Comparison of ENCODE assay signal across 15 cellular contexts in genomic region chr5:142097681-142098080, GRCh38. TPM values are rescaled to one million over a fixed set of nuclear protein-coding genes. Genes with fewer than 3 reads are reported as not detected.
DNase-seq lines count a peak whose midpoint lies in the region; ATAC-seq and TF ChIP-seq lines count a peak whose summit lies in the region.
"Had no signal": no experiment of that assay in that cellular context is flagged by ENCODE, and none has a peak within 500 bp of the region (broad histone marks: within the 10 kb centered on the region; RNA-seq: fewer than 3 reads in every experiment).

No MANE protein-coding gene starts in this region.

- H3K4me1 ChIP-seq in trophoblast cell (ENCODE audit: control insufficient read depth in 1 of 2, insufficient read depth in 2 of 2, low read length in 2 of 2) (peaks cover 3% of the 10 kb centered on the region in 2 experiments), OCI-LY7 (ENCODE audit: insufficient read depth, low read length, poor library complexity, severe bottlenecking) (no peaks in the 10 kb centered on the region)

- H2AFZ ChIP-seq in trophoblast cell (ENCODE audit: insufficient read depth, low read length, poor library complexity) (no peak overlapping the region), OCI-LY7 (ENCODE audit: low read length) (no peak overlapping the region)
- H2AFZ ChIP-seq: GM23248 had no signal

- H3K4me3 ChIP-seq in trophoblast cell (ENCODE audit: low read depth, low read length): no peak overlapping the region
- H3K4me3 ChIP-seq in OCI-LY7 (ENCODE audit: low read depth, low read length, poor library complexity, severe bottlenecking): no peak overlapping the region
- H3K4me3 ChIP-seq: GM23248, mucosa of descending colon had no signal

- H3K9me3 ChIP-seq in trophoblast cell (ENCODE audit: insufficient read depth, low read depth, low read length) (no peaks in the 10 kb centered on the region), OCI-LY7 (ENCODE audit: low read length) (no peaks in the 10 kb centered on the region)
- H3K9me3 ChIP-seq: mucosa of descending colon had no signal

- H3K36me3 ChIP-seq in trophoblast cell (ENCODE audit: control insufficient read depth in 1 of 2, insufficient read depth in 2 of 2, low read length in 2 of 2) (no peaks in the 10 kb centered on the region), OCI-LY7 (ENCODE audit: insufficient read depth, low read length) (no peaks in the 10 kb centered on the region)

- H3K9me3 Mint-ChIP-seq in activated naive CD8-positive, alpha-beta T cell treated with anti-CD3 and anti-CD28 coated beads for 36 hours: peaks cover 12% of the 10 kb centered on the region

- no peak overlapping the region for H3K4ac ChIP-seq in trophoblast cell (ENCODE audit: low read depth, low read length)

- H3K36me3 Mint-ChIP-seq in activated naive CD8-positive, alpha-beta T cell treated with anti-CD3 and anti-CD28 coated beads for 36 hours: peaks cover 12% of the 10 kb centered on the region

- no peak for TF ChIP-seq CTCF in OCI-LY7 (conservative IDR thresholded peaks at IDR 0.05; ENCODE audit: low read length)

- H3K4me1 Mint-ChIP-seq in activated naive CD8-positive, alpha-beta T cell treated with anti-CD3 and anti-CD28 coated beads for 36 hours: peaks cover 69% of the 10 kb centered on the region

- no peak overlapping the region for H4K12ac ChIP-seq in trophoblast cell (ENCODE audit: low read depth, low read length)

- no peaks in the 10 kb centered on the region for H3K79me2 ChIP-seq in trophoblast cell (ENCODE audit: control insufficient read depth, insufficient read depth, low read length, poor library complexity)
- H3K79me2 ChIP-seq in OCI-LY7 (ENCODE audit: insufficient read depth, low read depth, low read length): no peaks in the 10 kb centered on the region

- H3K27ac Mint-ChIP-seq in activated naive CD8-positive, alpha-beta T cell treated with anti-CD3 and anti-CD28 coated beads for 36 hours: peak overlapping the region; percentile 87

- H3K23ac ChIP-seq in trophoblast cell (ENCODE audit: low read length): no peak overlapping the region

- H3K18ac ChIP-seq in trophoblast cell (ENCODE audit: low read length): no peak overlapping the region

- H3K27ac ChIP-seq in trophoblast cell (ENCODE audit: low read depth, low read length): no peak overlapping the region
- H3K27ac ChIP-seq in OCI-LY7 (ENCODE audit: low read depth, low read length, poor library complexity, severe bottlenecking): no peak overlapping the region
- H3K27ac ChIP-seq: GM23248 had no signal

- CTCF ChIA-PET in OCI-LY7 (lab: Charles Lee; ENCODE audit: unreplicated experiment): no interaction called here

- H3K9ac ChIP-seq in trophoblast cell (ENCODE audit: low read length): no peak overlapping the region
- H3K9ac ChIP-seq: GM23248 had no signal

- DNase-seq in activated CD8-positive, alpha-beta memory T cell treated with anti-CD3 and anti-CD28 coated beads, Interleukin-2, amount 50 U/mL, for 4 hours: peak; percentile 43
- no peak for DNase-seq in activated CD8-positive, alpha-beta memory T cell treated with anti-CD3 and anti-CD28 coated beads, Interleukin-2, amount 50 U/mL, for 48 hours
- DNase-seq in NCI-H1436 (lab: John Stamatoyannopoulos, UW): peak; percentile 70
- peak; percentile 52 for DNase-seq in activated naive CD8-positive, alpha-beta T cell treated with anti-CD3 and anti-CD28 coated beads for 36 hours
- DNase-seq in trophoblast cell: peak; percentile 84 to 85
- no peak for DNase-seq in OCI-LY7 (ENCODE audit: low spot score)
- DNase-seq: anterior cingulate cortex; dermis blood vessel endothelial cell; GM23248; mucosa of descending colon; NCI-H2171 treated with DMSO at 0.1 percent for 48 hours; OCI-M1; stimulated activated CD8-positive, alpha-beta memory T cell treated with anti-CD3 and anti-CD28 coated beads, Interleukin-4, amount 100 ng/mL, for 48 hours had no signal

- H2AK5ac ChIP-seq in trophoblast cell (ENCODE audit: low read length): no peak overlapping the region

- H4K8ac ChIP-seq in trophoblast cell (ENCODE audit: low read depth, low read length): no peak overlapping the region

- no peaks in the 10 kb centered on the region for H3K79me1 ChIP-seq in trophoblast cell (ENCODE audit: low read length)

- WGBS in trophoblast cell (ENCODE audit: extremely low coverage, insufficient coverage, insufficient read length): no CpG with 5 or more reads among the region's 9 CpGs

- H3K14ac ChIP-seq in trophoblast cell (ENCODE audit: low read length): no peak overlapping the region

- H3K27me3 ChIP-seq in trophoblast cell (ENCODE audit: insufficient read depth, low read length): no peaks in the 10 kb centered on the region

- H3K4me3 Mint-ChIP-seq in activated naive CD8-positive, alpha-beta T cell treated with anti-CD3 and anti-CD28 coated beads for 36 hours: peak overlapping the region; percentile 3

- BruUV-seq in OCI-LY7 (replicated peaks; lab: Mats Ljungman, UMichigan): no TSS peak

- no peak overlapping the region for H2BK120ac ChIP-seq in trophoblast cell (ENCODE audit: insufficient read depth, low read length, poor library complexity)

- H4K20me1 ChIP-seq in OCI-LY7 (ENCODE audit: insufficient read depth, low read length): no peaks in the 10 kb centered on the region

- H2BK5ac ChIP-seq in trophoblast cell (ENCODE audit: low read depth, low read length, poor library complexity): no peak overlapping the region

- no peaks in the 10 kb centered on the region for H3K9me2 ChIP-seq in OCI-LY7 (ENCODE audit: insufficient read depth, low read length)

- no peak overlapping the region for H2BK12ac ChIP-seq in trophoblast cell (ENCODE audit: low read length)

- no peak for ATAC-seq in GM19455 (IDR thresholded peaks at IDR 0.05; ENCODE audit: unreplicated experiment)
- ATAC-seq in HG03457 (IDR thresholded peaks at IDR 0.05; ENCODE audit: unreplicated experiment): no peak
- ATAC-seq: mucosa of descending colon had no signal

- no peaks in the 10 kb centered on the region for H3K27me3 Mint-ChIP-seq in activated naive CD8-positive, alpha-beta T cell treated with anti-CD3 and anti-CD28 coated beads for 36 hours

- POLR2A ChIA-PET in OCI-LY7 (lab: Charles Lee): no interaction called here

- intact Hi-C loops in OCI-LY7 (cut with micrococcal nuclease; ENCODE audit: unreplicated experiment): no loop called here

- H3K4me2 ChIP-seq in trophoblast cell (ENCODE audit: low read length): no peak overlapping the region
- H3K4me2 ChIP-seq in OCI-LY7 (ENCODE audit: low read length): no peak overlapping the region

- H4K91ac ChIP-seq in trophoblast cell (ENCODE audit: low read depth, low read length): no peak overlapping the region

RNA-seq across cellular contexts. Expression of gene NDFIP1, which starts 10.9 kb away (rescaled TPM):
- total RNA-seq in activated naive CD8-positive, alpha-beta T cell treated with anti-CD3 and anti-CD28 coated beads for 36 hours: 100 to 1,000 TPM in 1 of 2 experiments, 10 to 100 TPM in 1; 97.3 to 100 TPM
- polyA plus RNA-seq in trophoblast cell (2013): 26.2 and 27.0 TPM in 2 replicates
- total RNA-seq in OCI-LY7 (2014; rRNA removed; shearing (Covaris generic)): 15.4 and 18.7 TPM in 2 replicates
- total RNA-seq in OCI-LY7 (2022): 33.1 and 37.4 TPM in 2 replicates

Comparison
In these comparisons a context has a peak if more than half of its experiments do, and no peak if none do; other contexts are left out.
1. DNase-seq: peak in activated CD8-positive, alpha-beta memory T cell treated with anti-CD3 and anti-CD28 coated beads, Interleukin-2, amount 50 U/mL, for 4 hours (single experiment), NCI-H1436 (single experiment), activated naive CD8-positive, alpha-beta T cell treated with anti-CD3 and anti-CD28 coated beads for 36 hours (single experiment) and trophoblast cell (2 of 2); none in activated CD8-positive, alpha-beta memory T cell treated with anti-CD3 and anti-CD28 coated beads, Interleukin-2, amount 50 U/mL, for 48 hours (single experiment) and OCI-LY7 (single experiment).